In genomic region chr11:95925011-95925410, GRCh38 we compare ENCODE assay signal across 8 cellular contexts. TPM values are rescaled to one million over a fixed set of nuclear protein-coding genes. Genes with fewer than 3 reads are reported as not detected.
A peak's percentile ranks its signal among the peaks of the same experiment; 100 is the strongest.
DNase-seq lines count a peak whose midpoint lies in the region; ATAC-seq, FAIRE-seq and TF ChIP-seq lines count a peak whose summit lies in the region.

No MANE protein-coding gene starts in this region.

- H3K4me2 ChIP-seq in OCI-LY3 (ENCODE audit: low read length) (peak overlapping the region; percentile 87), endothelial cell of umbilical vein (ENCODE audit: insufficient read depth, low read length) (peak overlapping the region; percentile 95)

- no peaks in the 10 kb centered on the region for H3K9me1 ChIP-seq in endothelial cell of umbilical vein (replicated peaks; ENCODE audit: control insufficient read depth, extremely low read depth, insufficient read depth, low read length)

- ATAC-seq in GM21526 (IDR thresholded peaks at IDR 0.05; ENCODE audit: low FRiP score, unreplicated experiment): no peak

- no peak overlapping the region for H2AFZ ChIP-seq in OCI-LY3 (ENCODE audit: low read depth, low read length)
- peak overlapping the region; percentile 2 for H2AFZ ChIP-seq in endothelial cell of umbilical vein (ENCODE audit: low read depth, low read length)

- H3K79me2 ChIP-seq in OCI-LY3 (ENCODE audit: low read length) (peaks cover 26% of the 10 kb centered on the region), endothelial cell of umbilical vein (ENCODE audit: control insufficient read depth, insufficient read depth, low read length) (peaks cover 39% of the 10 kb centered on the region)

- no peak overlapping the region for H3K27ac ChIP-seq in OCI-LY3 (ENCODE audit: low read length)
- H3K27ac ChIP-seq in endothelial cell of umbilical vein (ENCODE audit: insufficient read depth, low read depth, low read length): peak overlapping the region; percentile 75
- no peak overlapping the region for H3K27ac ChIP-seq in rectal smooth muscle tissue (ENCODE audit: low read depth, low read length)
- peak overlapping the region in 1 of 4 donors; percentile 33 for H3K27ac ChIP-seq in Peyer's patch

- H3K4me3 ChIP-seq in OCI-LY3 (ENCODE audit: low read length): peak overlapping the region; percentile 100
- peak overlapping the region; percentile 7 to 99 (median 98) for H3K4me3 ChIP-seq in endothelial cell of umbilical vein (replicated peaks in 1 of 3; ENCODE audit: insufficient read depth in 1 of 3, low read depth in 1 of 3, low read length in 3 of 3)
- peak overlapping the region; percentile 95 for H3K4me3 ChIP-seq in rectal smooth muscle tissue (ENCODE audit: low read length)
- peak overlapping the region in 2 of 4 donors; percentile 62 to 89 for H3K4me3 ChIP-seq in Peyer's patch

- H3K4me1 ChIP-seq in OCI-LY3 (ENCODE audit: low read length) (peaks cover 11% of the 10 kb centered on the region), endothelial cell of umbilical vein (ENCODE audit: control insufficient read depth, extremely low read depth, insufficient read depth, low read length) (peaks cover 32% of the 10 kb centered on the region), rectal smooth muscle tissue (ENCODE audit: control insufficient read depth, insufficient read depth, low read length) (peaks cover 3% of the 10 kb centered on the region), Peyer's patch (peaks cover 0 to 7% (median 2%) of the 10 kb centered on the region in 4 donors)

- peak; percentile 67 for FAIRE-seq in GM12892 (lab: Jason Lieb, UNC)
- FAIRE-seq in endothelial cell of umbilical vein (lab: Jason Lieb, UNC): no peak
- no peak for FAIRE-seq in GM19239 (lab: Jason Lieb, UNC)

- intact Hi-C loops in endothelial cell of umbilical vein (cut with micrococcal nuclease): loop anchor here (1.0 to 2.0 kb wide), 5 partner anchors 52 to 418 kb away; partner anchors contain the start of genes CEP57 and MAML2

- H4K20me1 ChIP-seq in OCI-LY3 (ENCODE audit: insufficient read depth, low read length) (no peaks in the 10 kb centered on the region), endothelial cell of umbilical vein (replicated peaks; ENCODE audit: control insufficient read depth, extremely low read depth, insufficient read depth, low read length) (no peaks in the 10 kb centered on the region)

- no TSS peak for BruUV-seq in endothelial cell of umbilical vein (replicated peaks; lab: Mats Ljungman, UMichigan)

- TF ChIP-seq POLR2A in GM12892 (IDR thresholded peaks at IDR 0.05; ENCODE audit: low read depth, low read length) (no peak), endothelial cell of umbilical vein (IDR thresholded peaks at IDR 0.05; ENCODE audit: low read depth, low read length) (no peak), Peyer's patch (IDR thresholded peaks at IDR 0.05) (no peak)

- H3K9me3 ChIP-seq in OCI-LY3 (ENCODE audit: insufficient read depth, low read length) (no peaks in the 10 kb centered on the region), endothelial cell of umbilical vein (replicated peaks; ENCODE audit: control insufficient read depth, insufficient read depth, low read length) (no peaks in the 10 kb centered on the region), Peyer's patch (no peaks in the 10 kb centered on the region)

- dilution Hi-C loops in endothelial cell of umbilical vein (cut with MboI; ENCODE audit: extremely low pct_ligation_motif_present, low sequenced_read_pairs): no loop called here

- POLR2A ChIA-PET in endothelial cell of umbilical vein (lab: Charles Lee): interaction anchor here (0.9 kb wide), 1 partner anchor 418 kb away, joined by 3 read pairs; no protein-coding TSS in a partner anchor

- H3K9ac ChIP-seq in OCI-LY3 (ENCODE audit: low read length) (peak overlapping the region; percentile 97), endothelial cell of umbilical vein (replicated peaks; ENCODE audit: extremely low read depth, insufficient read depth, low read length) (peak overlapping the region; percentile 100), rectal smooth muscle tissue (ENCODE audit: low read length) (no peak overlapping the region)

- TF ChIP-seq CTCF in OCI-LY3 (IDR thresholded peaks at IDR 0.05; ENCODE audit: low read depth, low read length) (no peak), endothelial cell of umbilical vein (IDR thresholded peaks at IDR 0.05; ENCODE audit: extremely low read depth in 1 of 2, insufficient read depth in 1 of 2, low read depth in 1 of 2, low read length in 2 of 2) (no peak), Peyer's patch (IDR thresholded peaks at IDR 0.05) (no peak)

- H3K27me3 ChIP-seq in OCI-LY3 (ENCODE audit: low read depth, low read length): no peaks in the 10 kb centered on the region
- H3K27me3 ChIP-seq in endothelial cell of umbilical vein (ENCODE audit: control insufficient read depth in 2 of 2, insufficient read depth in 2 of 2, low read length in 2 of 2): no peaks in the 10 kb centered on the region
- H3K27me3 ChIP-seq in rectal smooth muscle tissue (ENCODE audit: control insufficient read depth, insufficient read depth, low read length): no peaks in the 10 kb centered on the region
- no peaks in the 10 kb centered on the region for H3K27me3 ChIP-seq in Peyer's patch

- no peak for DNase-seq in GM12892 (ENCODE audit: insufficient read length)
- no peak for DNase-seq in endothelial cell of umbilical vein (ENCODE audit: low read depth, low spot score)
- no peak for DNase-seq in COLO668 (lab: John Stamatoyannopoulos, UW; ENCODE audit: unreplicated experiment)
- DNase-seq in Peyer's patch: no peak
- DNase-seq in GM19239 (ENCODE audit: insufficient read length, low spot score): no peak

- H3K36me3 ChIP-seq in OCI-LY3 (replicated peaks; ENCODE audit: low read depth, low read length) (no peaks in the 10 kb centered on the region), endothelial cell of umbilical vein (ENCODE audit: control insufficient read depth in 2 of 2, extremely low read depth in 1 of 2, insufficient read depth in 2 of 2, low read length in 2 of 2) (no peaks in the 10 kb centered on the region), rectal smooth muscle tissue (ENCODE audit: control insufficient read depth, insufficient read depth, low read length) (no peaks in the 10 kb centered on the region), Peyer's patch (no peaks in the 10 kb centered on the region)

- CTCF ChIA-PET in endothelial cell of umbilical vein (lab: Charles Lee): interaction anchor here (0.7 to 1.7 kb wide), 5 partner anchors 23 to 418 kb away, joined by 3 to 4 read pairs (median 3); partner anchors contain the start of gene MAML2

TF ChIP-seq in endothelial cell of umbilical vein, 7 proteins besides CTCF, POLR2A, EP300 and RAD21:
- TF ChIP-seq EZH2 (IDR thresholded peaks at IDR 0.05; ENCODE audit: borderline replicate concordance, low read depth, low read length, severe bottlenecking): no peak
- no peak for TF ChIP-seq GATA2 (IDR thresholded peaks at IDR 0.05; ENCODE audit: insufficient read depth, insufficient read length, low read depth, low read length)
- peak; percentile 63 for TF ChIP-seq FOS (IDR thresholded peaks at IDR 0.05; ENCODE audit: borderline replicate concordance, insufficient read depth, low read length)
- TF ChIP-seq, protein P1, sequence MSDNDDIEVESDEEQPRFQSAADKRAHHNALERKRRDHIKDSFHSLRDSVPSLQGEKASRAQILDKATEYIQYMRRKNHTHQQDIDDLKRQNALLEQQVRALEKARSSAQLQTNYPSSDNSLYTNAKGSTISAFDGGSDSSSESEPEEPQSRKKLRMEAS (IDR thresholded peaks at IDR 0.05; ENCODE audit: insufficient read depth, insufficient read length): no peak
- peak; percentile 21 for TF ChIP-seq JUN (IDR thresholded peaks at IDR 0.05; ENCODE audit: borderline replicate concordance, insufficient read depth, insufficient read length, low read depth)
- TF ChIP-seq POLR2AphosphoS5 (IDR thresholded peaks at IDR 0.05; ENCODE audit: insufficient read depth, low read depth, low read length): no peak
- no peak for TF ChIP-seq MYC (IDR thresholded peaks at IDR 0.05; ENCODE audit: low read depth, low read length)

RNA-seq across cellular contexts. Expression of gene MTMR2, which starts 1.1 kb away (rescaled TPM):
- polyA plus RNA-seq in GM12892 (2012; ENCODE audit: missing spikeins): 19.3 TPM
- total RNA-seq in endothelial cell of umbilical vein: 46.4 and 49.5 TPM in 2 replicates
- polyA plus RNA-seq in endothelial cell of umbilical vein: 16.8 and 19.5 TPM in 2 replicates
- 18.7 and 19.9 TPM in 2 replicates for polyA plus RNA-seq in endothelial cell of umbilical vein (2011; cell fraction: cytosol; rRNA removed)
- polyA plus RNA-seq in endothelial cell of umbilical vein (2011; cell fraction: nucleus; rRNA removed): 20.6 and 21.5 TPM in 2 replicates
- 29.6 and 49.7 TPM in 2 replicates for polyA plus RNA-seq in endothelial cell of umbilical vein (2012)
- 37.7 and 41.8 TPM in 2 replicates for polyA minus RNA-seq in endothelial cell of umbilical vein
- polyA minus RNA-seq in endothelial cell of umbilical vein (2011; cell fraction: cytosol; rRNA and poly(A)+ RNA removed): 39.1 TPM
- polyA minus RNA-seq in endothelial cell of umbilical vein (2011; cell fraction: nucleus; rRNA and poly(A)+ RNA removed): 60.4 and 72.9 TPM in 2 replicates
- 10 to 100 TPM in 3 of 4 donors, 1 to 10 TPM in 1; 7.9 to 17.3 (median 11.1) TPM for total RNA-seq in Peyer's patch
